1 cellular context compared by ENCODE assay signal in the genomic region with DNA sequence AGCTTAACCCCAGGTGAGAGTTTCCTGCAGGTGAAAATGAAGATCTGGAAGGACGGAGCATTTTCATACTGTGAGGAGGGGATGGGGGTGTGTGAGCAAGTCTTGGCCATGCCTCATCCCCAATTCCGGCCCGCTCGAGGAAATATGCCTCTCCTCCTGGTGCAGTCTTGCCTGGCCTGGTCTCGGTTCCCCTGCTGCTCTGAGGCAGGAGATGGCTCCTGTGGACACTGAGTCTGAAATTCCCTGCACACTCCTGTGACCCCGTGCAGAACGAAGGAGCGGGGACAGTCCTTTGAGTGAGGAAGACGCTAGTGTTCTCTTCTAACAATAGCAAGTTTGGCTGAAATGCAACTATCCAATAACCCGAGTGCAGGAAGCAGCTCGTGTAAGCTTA.
A peak's percentile ranks its signal among the peaks of the same experiment; 100 is the strongest.
TF ChIP-seq lines count a peak whose summit lies in the region.

No MANE protein-coding gene starts in this region.

TF ChIP-seq in HepG2, 621 proteins besides CTCF, POLR2A, EP300 and RAD21:
- TF ChIP-seq ARNTL (CRISPR knock-in tag; IDR thresholded peaks at IDR 0.05) (0 out of 2 replicates have a peak, but pooled peaks have one; percentile 4), ZNF292 (CRISPR knock-in tag; IDR thresholded peaks at IDR 0.05; ENCODE audit: borderline replicate concordance, low read depth) (peak; percentile 32; the same call in 1 of the 2 replicates), ZNF12 (CRISPR knock-in tag; IDR thresholded peaks at IDR 0.05) (no peak), ATF1 (CRISPR knock-in tag; IDR thresholded peaks at IDR 0.05) (peak; percentile 39; the same call in 1 of the 2 replicates), ZIK1 (CRISPR knock-in tag; IDR thresholded peaks at IDR 0.05; ENCODE audit: borderline replicate concordance, low read depth) (no peak)
- TF ChIP-seq, protein P1, sequence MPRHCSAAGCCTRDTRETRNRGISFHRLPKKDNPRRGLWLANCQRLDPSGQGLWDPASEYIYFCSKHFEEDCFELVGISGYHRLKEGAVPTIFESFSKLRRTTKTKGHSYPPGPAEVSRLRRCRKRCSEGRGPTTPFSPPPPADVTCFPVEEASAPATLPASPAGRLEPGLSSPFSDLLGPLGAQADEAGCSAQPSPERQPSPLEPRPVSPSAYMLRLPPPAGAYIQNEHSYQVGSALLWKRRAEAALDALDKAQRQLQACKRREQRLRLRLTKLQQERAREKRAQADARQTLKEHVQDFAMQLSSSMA (CRISPR knock-in tag; IDR thresholded peaks at IDR 0.05): 0 out of 2 replicates have a peak, but pooled peaks have one; percentile 32
